Comparison of ENCODE assay signal across 18 cellular contexts in the genomic region with DNA sequence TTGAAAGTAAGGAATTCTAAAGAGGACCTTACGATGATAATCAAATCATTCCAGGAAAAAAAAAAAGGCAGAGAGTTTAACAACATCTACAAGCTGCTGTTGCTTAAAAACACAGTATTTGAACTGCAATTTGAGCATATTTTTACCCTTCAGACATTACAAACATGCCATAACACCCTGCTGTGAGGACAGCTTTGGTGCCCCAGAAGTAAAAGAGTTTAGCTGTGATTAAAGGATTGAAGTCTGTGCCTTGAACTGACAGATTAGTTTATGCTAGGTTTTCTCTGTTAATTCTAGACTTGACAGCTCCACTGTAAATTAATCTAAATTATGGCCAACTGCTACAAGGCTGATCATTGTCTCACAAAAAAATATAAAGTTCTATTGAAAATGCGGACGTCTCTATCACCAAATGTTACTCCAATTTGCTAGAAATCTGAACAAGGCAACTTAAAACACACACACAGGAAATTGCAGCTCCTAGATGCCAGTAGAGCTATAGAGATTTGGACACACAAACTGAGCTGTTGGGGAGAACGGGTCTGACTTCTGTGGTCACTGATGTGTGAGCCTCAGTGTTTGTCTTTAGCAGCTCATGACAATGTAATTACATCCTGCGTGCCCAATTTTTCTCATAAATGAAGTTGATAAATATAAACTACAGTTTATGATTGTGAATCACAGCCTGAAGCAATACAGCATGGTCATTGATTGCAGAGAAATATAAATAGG.
DNase-seq lines count a peak whose midpoint lies in the region; ATAC-seq, FAIRE-seq and TF ChIP-seq lines count a peak whose summit lies in the region.
"Had no signal": no experiment of that assay in that cellular context is flagged by ENCODE, and none has a peak within 500 bp of the region (broad histone marks: within the 10 kb centered on the region; RNA-seq: fewer than 3 reads in every experiment).

No MANE protein-coding gene starts in this region.

- TF ChIP-seq POLR2A in GM12892 (IDR thresholded peaks at IDR 0.05; ENCODE audit: low read depth, low read length), result no peak

- no peak overlapping the region for H2AFZ ChIP-seq in OCI-LY1 (ENCODE audit: low read length)

- H3K9me2 ChIP-seq in OCI-LY1 (ENCODE audit: low read depth, low read length), result no peaks in the 10 kb centered on the region

- H3K4me3 ChIP-seq in OCI-LY1 (ENCODE audit: low read depth, low read length, poor library complexity, severe bottlenecking), result no peak overlapping the region
- H3K4me3 ChIP-seq in lung, result no peak overlapping the region
- H3K4me3 ChIP-seq in foreskin fibroblast (ENCODE audit: low read depth in 1 of 2, low read length in 2 of 2), result no peak overlapping the region
- H3K4me3 ChIP-seq: heart right ventricle had no signal

- peak; percentile 24 for ATAC-seq in HG03439 (IDR thresholded peaks at IDR 0.05; ENCODE audit: unreplicated experiment)
- peak; percentile 37 for ATAC-seq in lung (ENCODE audit: insufficient read depth, low FRiP score)
- ATAC-seq in activated naive CD4-positive, alpha-beta T cell treated with anti-CD3 and anti-CD28 coated beads, Interleukin-2, amount 50 U/mL, for 72 hours, result no peak
- ATAC-seq: activated naive CD8-positive, alpha-beta T cell treated with anti-CD3 and anti-CD28 coated beads, Interleukin-2, amount 50 U/mL, for 24 hours; heart right ventricle had no signal

- H3K36me3 ChIP-seq in OCI-LY1 (ENCODE audit: insufficient read depth, low read length), result no peaks in the 10 kb centered on the region
- no peaks in the 10 kb centered on the region for H3K36me3 ChIP-seq in lung (ENCODE audit: control insufficient read depth in 2 of 2, insufficient read depth in 2 of 2, low read length in 2 of 2)
- H3K36me3 ChIP-seq: heart right ventricle had no signal

- DNase-seq in GM12892 (ENCODE audit: insufficient read length), result no peak
- DNase-seq in lung (ENCODE audit: low spot score), result no peak
- DNase-seq in foreskin fibroblast, result no peak
- DNase-seq in KBM-7, result no peak
- no peak for DNase-seq in activated naive CD4-positive, alpha-beta T cell treated with anti-CD3 and anti-CD28 coated beads, Interleukin-2, amount 50 U/mL, for 72 hours (ENCODE audit: low spot score in 2 of 2)
- no peak for DNase-seq in DMS53 (lab: John Stamatoyannopoulos, UW)
- DNase-seq: activated CD4-positive, alpha-beta T cell treated with anti-CD3 and anti-CD28 coated beads for 48 hours; activated naive CD8-positive, alpha-beta T cell treated with anti-CD3 and anti-CD28 coated beads, Interleukin-2, amount 50 U/mL, for 24 hours; activated T-cell treated with anti-CD3 and anti-CD28 coated beads, Interleukin-2, amount 50 U/mL, for 1 hour; AML-193; heart right ventricle; kidney; NCI-H510A; stimulated activated CD4-positive, alpha-beta T cell treated with anti-CD3 and anti-CD28 coated beads, Interleukin-2, amount 100 ng/mL, for 24 hours had no signal

- FAIRE-seq in GM12892 (lab: Jason Lieb, UNC), result peak; percentile 58
- FAIRE-seq: kidney had no signal

- H3K9me3 ChIP-seq in OCI-LY1 (ENCODE audit: low read length), result no peaks in the 10 kb centered on the region
- H3K9me3 ChIP-seq in lung (ENCODE audit: control insufficient read depth in 2 of 2, insufficient read depth in 1 of 2, low read length in 1 of 2), result no peaks in the 10 kb centered on the region

- 0 out of 2 replicates have a peak overlapping the region, but pooled peaks have one; percentile 11 for H3K4me2 ChIP-seq in OCI-LY1 (ENCODE audit: low read length)

- 66 to 79% methylated on average over 5 of the region's 5 CpGs for WGBS in lung, 2 donors

- H3K9ac ChIP-seq in OCI-LY1 (ENCODE audit: low read length), result no peak overlapping the region

- H3K36me3 Mint-ChIP-seq in activated naive CD4-positive, alpha-beta T cell treated with anti-CD3 and anti-CD28 coated beads, Interleukin-2, amount 50 U/mL, for 72 hours, result no peaks in the 10 kb centered on the region

- no peaks in the 10 kb centered on the region for H3K79me2 ChIP-seq in OCI-LY1 (ENCODE audit: insufficient read depth, low read length)

- no peak overlapping the region for H3K27ac Mint-ChIP-seq in activated naive CD4-positive, alpha-beta T cell treated with anti-CD3 and anti-CD28 coated beads, Interleukin-2, amount 50 U/mL, for 72 hours
- H3K27ac Mint-ChIP-seq: activated naive CD8-positive, alpha-beta T cell treated with anti-CD3 and anti-CD28 coated beads, Interleukin-2, amount 50 U/mL, for 24 hours; T-helper 1 cell treated with Interleukin-12 subunit alpha and Interleukin-12 subunit beta and Interleukin-4 antibody, amounts not matched to agents 30 μg/mL and 1 μg/mL, for 36 hours had no signal

- no peak for TF ChIP-seq CTCF in OCI-LY1 (IDR thresholded peaks at IDR 0.05; ENCODE audit: low read length)
- no peak for TF ChIP-seq CTCF in lung (IDR thresholded peaks at IDR 0.05; ENCODE audit: control extremely low read depth, extremely low read depth)
- TF ChIP-seq CTCF in foreskin fibroblast (IDR thresholded peaks at IDR 0.05; ENCODE audit: low read depth, low read length), result no peak

- peaks cover 0 to 3% of the 10 kb centered on the region in 2 donors for H3K9me3 Mint-ChIP-seq in activated naive CD4-positive, alpha-beta T cell treated with anti-CD3 and anti-CD28 coated beads, Interleukin-2, amount 50 U/mL, for 72 hours
- H3K9me3 Mint-ChIP-seq: activated naive CD8-positive, alpha-beta T cell treated with anti-CD3 and anti-CD28 coated beads, Interleukin-2, amount 50 U/mL, for 24 hours; T-helper 1 cell treated with Interleukin-12 subunit alpha and Interleukin-12 subunit beta and Interleukin-4 antibody, amounts not matched to agents 30 μg/mL and 1 μg/mL, for 36 hours had no signal

- H3K27me3 ChIP-seq in OCI-LY1 (ENCODE audit: insufficient read depth, low read length), result no peaks in the 10 kb centered on the region
- no peaks in the 10 kb centered on the region for H3K27me3 ChIP-seq in lung (ENCODE audit: control insufficient read depth, insufficient read depth)
- H3K27me3 ChIP-seq: heart right ventricle had no signal

- H3F3A ChIP-seq in OCI-LY1 (ENCODE audit: insufficient read depth, low read length), result no peaks in the 10 kb centered on the region

- in situ Hi-C loops in KBM-7 (cut with MboI; ENCODE audit: low pct_unique_long_range_greater_than_20kb, low sequenced_read_pairs), result no loop called here

- no peaks in the 10 kb centered on the region for H4K20me1 ChIP-seq in OCI-LY1 (ENCODE audit: insufficient read depth, low read length)

- peaks cover 7% of the 10 kb centered on the region for H3K4me1 ChIP-seq in OCI-LY1 (ENCODE audit: insufficient read depth, low read length, severe bottlenecking)
- H3K4me1 ChIP-seq in lung (ENCODE audit: control insufficient read depth in 2 of 2, insufficient read depth in 2 of 2, low read length in 2 of 2), result no peaks in the 10 kb centered on the region
- H3K4me1 ChIP-seq: heart right ventricle had no signal

- no peak overlapping the region for H3K27ac ChIP-seq in OCI-LY1 (ENCODE audit: low read depth, low read length, poor library complexity, severe bottlenecking)
- H3K27ac ChIP-seq in lung (ENCODE audit: low read depth in 1 of 2, low read length in 1 of 2), result no peak overlapping the region
- H3K27ac ChIP-seq: epithelial cell of prostate, heart right ventricle had no signal

Comparison
In these comparisons a context has a peak if more than half of its experiments do, and no peak if none do; other contexts are left out.
1. ATAC-seq: peak in HG03439 (single experiment) and lung (single experiment); none in activated naive CD4-positive, alpha-beta T cell treated with anti-CD3 and anti-CD28 coated beads, Interleukin-2, amount 50 U/mL, for 72 hours (0 of 2).